ENCODE assay signal across 14 cellular contexts in the genomic region with DNA sequence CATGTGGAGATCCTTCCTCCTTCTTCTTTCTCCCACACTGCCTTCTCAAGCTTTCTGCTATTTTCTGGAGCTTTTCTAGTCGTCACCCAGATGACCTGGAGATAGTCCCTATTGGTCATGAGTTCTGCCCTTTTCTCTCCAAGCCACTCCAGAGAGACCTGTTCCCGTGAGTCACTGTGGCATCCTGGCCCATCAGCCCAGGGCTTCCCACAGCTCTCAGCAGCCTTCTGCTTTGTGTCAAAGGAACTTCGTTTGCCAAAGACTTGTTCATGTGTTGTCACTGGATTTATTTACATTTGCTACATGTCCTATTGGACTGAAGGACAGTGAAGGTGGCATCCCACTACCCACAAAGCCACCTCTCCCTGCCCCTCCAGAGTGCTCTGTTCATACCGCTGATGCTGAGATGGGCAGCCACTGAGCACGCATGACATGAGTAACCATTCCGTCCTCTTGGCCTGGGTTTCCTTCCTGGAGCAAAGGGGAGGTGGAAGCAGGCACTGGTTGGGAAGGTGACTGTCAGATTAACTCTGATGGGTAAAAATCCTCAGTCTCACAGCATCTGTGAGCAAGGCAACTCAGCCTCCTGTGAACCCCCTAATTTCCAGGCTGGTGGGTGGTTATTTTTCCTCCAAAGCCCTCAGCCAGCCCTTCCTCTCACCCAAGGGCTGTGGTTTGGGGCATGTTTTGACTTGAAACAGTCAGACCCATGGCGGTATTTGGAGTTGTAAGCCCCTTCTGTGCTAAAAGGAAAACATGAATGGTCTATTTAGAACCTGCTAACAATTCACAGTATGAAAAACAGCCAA.
DNase-seq lines count a peak whose midpoint lies in the region; ATAC-seq and TF ChIP-seq lines count a peak whose summit lies in the region.
"Had no signal": no experiment of that assay in that cellular context is flagged by ENCODE, and none has a peak within 500 bp of the region (broad histone marks: within the 10 kb centered on the region; RNA-seq: fewer than 3 reads in every experiment).

No MANE protein-coding gene starts in this region.

- H3K9ac ChIP-seq in DND-41 (ENCODE audit: low read depth, low read length) (peak overlapping the region; percentile 16; the same call in 1 of the 2 replicates), PC-3 (ENCODE audit: low read length) (no peak overlapping the region), mesenchymal stem cell (ENCODE audit: low read length) (no peak overlapping the region)

- no peak overlapping the region for H3K23ac ChIP-seq in mesenchymal stem cell (ENCODE audit: low read length in 2 of 2)

- no peak overlapping the region for H3K14ac ChIP-seq in mesenchymal stem cell (ENCODE audit: low read length in 2 of 2)

- peak; percentile 78 for ATAC-seq in DND-41 (ENCODE audit: insufficient read depth, low read depth)
- ATAC-seq in PC-3: no peak
- peak; percentile 77 for ATAC-seq in esophagus mucosa
- ATAC-seq in GM19395 (IDR thresholded peaks at IDR 0.05; ENCODE audit: unreplicated experiment): no peak
- ATAC-seq: Panc1 had no signal

- no peak overlapping the region for H3K18ac ChIP-seq in mesenchymal stem cell (ENCODE audit: low read depth in 1 of 2, low read length in 2 of 2)

- TF ChIP-seq CTCF in DND-41 (IDR thresholded peaks at IDR 0.05; ENCODE audit: borderline replicate concordance, extremely low read depth, low read length, poor library complexity, severe bottlenecking): no peak
- no peak for TF ChIP-seq CTCF in PC-3 (conservative IDR thresholded peaks at IDR 0.05; ENCODE audit: low read depth, low read length)

- WGBS in mesenchymal stem cell: 77% methylated on average over 6 of the region's 7 CpGs

- H2BK15ac ChIP-seq in mesenchymal stem cell (ENCODE audit: low read depth, poor library complexity, severe bottlenecking): no peak overlapping the region

- H3K27ac ChIP-seq in DND-41 (ENCODE audit: low read length): peak overlapping the region; percentile 64
- H3K27ac ChIP-seq in PC-3 (ENCODE audit: low read length): no peak overlapping the region
- H3K27ac ChIP-seq in mesenchymal stem cell (ENCODE audit: low read length, poor library complexity, severe bottlenecking): no peak overlapping the region

- no peak overlapping the region for H3K4me2 ChIP-seq in DND-41 (ENCODE audit: insufficient read depth, low read length)
- H3K4me2 ChIP-seq in PC-3 (ENCODE audit: low read length): no peak overlapping the region
- H3K4me2 ChIP-seq in mesenchymal stem cell (ENCODE audit: low read length, poor library complexity, severe bottlenecking): no peak overlapping the region

- POLR2A ChIA-PET in PC-3 (lab: Charles Lee; ENCODE audit: unreplicated experiment): no interaction called here

- H4K20me1 ChIP-seq in DND-41 (ENCODE audit: insufficient read depth, low read length) (no peaks in the 10 kb centered on the region), PC-3 (ENCODE audit: low read length) (no peaks in the 10 kb centered on the region)

- H3K79me2 ChIP-seq in DND-41 (ENCODE audit: insufficient read depth, low read length) (no peaks in the 10 kb centered on the region), PC-3 (ENCODE audit: low read length) (no peaks in the 10 kb centered on the region)

- intact Hi-C loops in PC-3 (cut with micrococcal nuclease): no loop called here

- no peak overlapping the region for H3K4me3 ChIP-seq in DND-41 (ENCODE audit: low read depth in 1 of 2, low read length in 2 of 2)
- no peak overlapping the region for H3K4me3 ChIP-seq in PC-3 (ENCODE audit: low read length)
- no peak overlapping the region for H3K4me3 ChIP-seq in mesenchymal stem cell (ENCODE audit: insufficient read depth in 1 of 2, low read depth in 1 of 2, low read length in 2 of 2)

- H2BK5ac ChIP-seq in mesenchymal stem cell (ENCODE audit: low read depth, low read length, poor library complexity, severe bottlenecking): no peak overlapping the region

- no peaks in the 10 kb centered on the region for H3K27me3 ChIP-seq in DND-41 (ENCODE audit: insufficient read depth, low read length, poor library complexity)
- H3K27me3 ChIP-seq in PC-3 (ENCODE audit: low read length): no peaks in the 10 kb centered on the region
- peaks cover 0 to under 1% of the 10 kb centered on the region in 2 experiments for H3K27me3 ChIP-seq in mesenchymal stem cell (ENCODE audit: control insufficient read depth in 1 of 2, insufficient read depth in 1 of 2, low read length in 2 of 2)

- H4K8ac ChIP-seq in mesenchymal stem cell (ENCODE audit: low read length): no peak overlapping the region

- H3K79me1 ChIP-seq in mesenchymal stem cell (replicated peaks; ENCODE audit: low read length, poor library complexity, severe bottlenecking): no peaks in the 10 kb centered on the region

- DNase-seq in DND-41: peak; percentile 42
- DNase-seq in PC-3: peak; percentile 11
- peak; percentile 76 for DNase-seq in mesenchymal stem cell
- DNase-seq in NCI-H1930 (lab: John Stamatoyannopoulos, UW): no peak
- no peak for DNase-seq in COR-L47 (lab: John Stamatoyannopoulos, UW)
- DNase-seq in NCI-H69 (lab: John Stamatoyannopoulos, UW): no peak
- DNase-seq: activated CD4-positive, alpha-beta T cell treated with anti-CD3 and anti-CD28 coated beads, Interleukin-2, amount 50 U/mL, for 48 hours; activated naive CD4-positive, alpha-beta T cell treated with anti-CD3 and anti-CD28 coated beads, Interleukin-2, amount 10 ng/mL, durations not matched to agents 7 days and 5 days; kidney glomerular epithelial cell; NCI-H2081 treated with DMSO at 0.1 percent for 48 hours; NCI-H526 treated with DMSO at 0.1 percent for 48 hours had no signal

- peak overlapping the region; percentile 52 for H4K91ac ChIP-seq in mesenchymal stem cell (ENCODE audit: low read length)

- H2AK5ac ChIP-seq in mesenchymal stem cell (ENCODE audit: low read length, severe bottlenecking): no peak overlapping the region

- H3K9me3 ChIP-seq in DND-41 (ENCODE audit: insufficient read depth, low read length, severe bottlenecking) (no peaks in the 10 kb centered on the region), PC-3 (ENCODE audit: low read length) (no peaks in the 10 kb centered on the region), mesenchymal stem cell (ENCODE audit: control insufficient read depth, low read length) (no peaks in the 10 kb centered on the region)

- CTCF ChIA-PET in PC-3 (lab: Charles Lee): no interaction called here

- no peak overlapping the region for H2BK120ac ChIP-seq in mesenchymal stem cell (ENCODE audit: low read depth, low read length)

- H3K4me1 ChIP-seq in DND-41 (ENCODE audit: insufficient read depth, low read length) (peaks cover 26% of the 10 kb centered on the region), PC-3 (ENCODE audit: insufficient read depth, low read length) (peaks cover 9% of the 10 kb centered on the region), mesenchymal stem cell (ENCODE audit: control insufficient read depth, insufficient read depth, low read depth, low read length) (no peaks in the 10 kb centered on the region)

- no TSS peak for BruUV-seq in PC-3 (replicated peaks; lab: Mats Ljungman, UMichigan)

- H3K36me3 ChIP-seq in DND-41 (ENCODE audit: insufficient read depth, low read length) (no peaks in the 10 kb centered on the region), PC-3 (ENCODE audit: low read depth, low read length) (no peaks in the 10 kb centered on the region), mesenchymal stem cell (ENCODE audit: control insufficient read depth in 1 of 2, insufficient read depth in 2 of 2, low read depth in 1 of 2, low read length in 2 of 2) (no peaks in the 10 kb centered on the region)

- no peaks in the 10 kb centered on the region for H3F3A ChIP-seq in PC-3 (ENCODE audit: low read length, unreplicated experiment)

- H3K9me2 ChIP-seq in PC-3 (replicated peaks; ENCODE audit: low read length): no peaks in the 10 kb centered on the region

- H2AFZ ChIP-seq in DND-41 (ENCODE audit: low read depth, low read length) (peak overlapping the region; percentile 23; the same call in 1 of the 2 replicates), PC-3 (ENCODE audit: low read length) (no peak overlapping the region), mesenchymal stem cell (ENCODE audit: low read depth, low read length) (no peak overlapping the region)

- H2BK12ac ChIP-seq in mesenchymal stem cell (ENCODE audit: low read length in 2 of 2): peak overlapping the region in 1 of 2 experiments; percentile 11

- H3K4ac ChIP-seq in mesenchymal stem cell (ENCODE audit: low read depth in 1 of 2, low read length in 2 of 2): no peak overlapping the region

Comparison
In these comparisons a context has a peak if more than half of its experiments do, and no peak if none do; other contexts are left out.
1. ATAC-seq: peak in DND-41 (single experiment) and esophagus mucosa (single experiment); none in PC-3 (single experiment) and GM19395 (single experiment).
2. DNase-seq: peak in DND-41 (single experiment), PC-3 (single experiment) and mesenchymal stem cell (single experiment); none in NCI-H1930 (0 of 2), COR-L47 (single experiment) and NCI-H69 (single experiment).